In the genomic region with DNA sequence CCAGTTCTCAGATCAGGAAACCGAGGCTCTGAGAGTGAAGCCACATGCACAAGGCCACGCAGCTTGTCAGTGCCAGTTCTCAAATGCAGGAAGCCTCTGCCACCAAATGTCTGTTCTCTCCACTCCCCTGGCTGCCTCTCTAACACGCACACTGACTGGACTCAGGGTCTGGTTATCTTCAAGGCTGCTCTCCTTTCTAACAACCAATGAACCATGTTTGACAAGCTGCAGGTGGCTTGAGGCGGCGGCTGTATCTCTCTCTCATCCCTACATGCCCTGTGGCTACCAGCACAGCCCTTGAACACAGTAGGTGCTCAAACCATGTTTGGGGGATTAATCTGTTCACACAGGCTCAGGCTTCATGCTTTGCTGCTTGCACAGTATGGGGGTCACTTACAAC, we compare ENCODE assay signal across 14 cellular contexts. TPM values are rescaled to one million over a fixed set of nuclear protein-coding genes. Genes with fewer than 3 reads are reported as not detected.
"Had no signal": no experiment of that assay in that cellular context is flagged by ENCODE, and none has a peak within 500 bp of the region (broad histone marks: within the 10 kb centered on the region; RNA-seq: fewer than 3 reads in every experiment).

No MANE protein-coding gene starts in this region.

- H3K36me3 ChIP-seq: esophagus squamous epithelium, neural progenitor cell, ovary had no signal

- H3K27ac Mint-ChIP-seq: natural killer cell treated with Interleukin-12 subunit alpha and Interleukin-12 subunit beta and Interleukin-15 and Interleukin-18, amount 100 ng/mL, for 72 hours; neural progenitor cell had no signal

- H3K9me3 Mint-ChIP-seq: natural killer cell treated with Interleukin-12 subunit alpha and Interleukin-12 subunit beta and Interleukin-15 and Interleukin-18, amount 100 ng/mL, for 72 hours had no signal

- H3K36me3 Mint-ChIP-seq: neural progenitor cell had no signal

- H3K4me3 Mint-ChIP-seq: natural killer cell treated with Interleukin-12 subunit alpha and Interleukin-12 subunit beta and Interleukin-15 and Interleukin-18, amount 100 ng/mL, for 72 hours; neural progenitor cell had no signal

- H3K9me3 ChIP-seq: esophagus squamous epithelium, ovary had no signal

- H3K27me3 ChIP-seq: ovary had no signal

- H3K27ac ChIP-seq: esophagus squamous epithelium, foreskin keratinocyte, neural progenitor cell, ovary had no signal

- H3K4me1 ChIP-seq: esophagus squamous epithelium, foreskin keratinocyte had no signal

- H3K27me3 Mint-ChIP-seq: natural killer cell treated with Interleukin-12 subunit alpha and Interleukin-12 subunit beta and Interleukin-15 and Interleukin-18, amount 100 ng/mL, for 72 hours had no signal

- H3K4me3 ChIP-seq: esophagus squamous epithelium, lung, neural progenitor cell, ovary had no signal

- DNase-seq: esophagus squamous epithelium; foreskin keratinocyte; kidney; left cardiac atrium; left ventricle myocardium superior; midbrain; nucleus accumbens; stimulated activated CD4-positive, alpha-beta T cell treated with anti-CD3 and anti-CD28 coated beads, Interleukin-12 subunit alpha, Interleukin-12 subunit beta, amount 100 ng/mL, for 4 hours; stimulated activated naive CD4-positive, alpha-beta T cell treated with Interleukin-2 at 50 U/mL for 16 hours had no signal

RNA-seq across cellular contexts. Expression of gene MFNG, which starts 23.8 kb away (rescaled TPM):
- total RNA-seq: epithelial cell of proximal tubule had no signal

RNA-seq across cellular contexts. Expression of gene ELFN2, which starts 35.1 kb away (rescaled TPM):
- total RNA-seq: esophagus squamous epithelium had no signal
